8 cellular contexts compared by ENCODE assay signal in genomic region chr19:50432221-50432626, GRCh38. TPM values are rescaled to one million over a fixed set of nuclear protein-coding genes. Genes with fewer than 3 reads are reported as not detected.
A peak's percentile ranks its signal among the peaks of the same experiment; 100 is the strongest.
DNase-seq lines count a peak whose midpoint lies in the region; ATAC-seq, FAIRE-seq and TF ChIP-seq lines count a peak whose summit lies in the region.

No MANE protein-coding gene starts in this region.

- no peaks in the 10 kb centered on the region for H3K36me3 Mint-ChIP-seq in activated T-helper 17 cell treated with anti-CD3 and anti-CD28 coated beads, Interleukin-2, amount 50 U/mL, for 72 hours (ENCODE audit: low read depth)

- 1% methylated on average over 14 to 16 of the region's 27 CpGs for WGBS in tibial nerve, 2 donors

- CTCF ChIA-PET in AG04449 (lab: Yijun Ruan, JAX) = no interaction called here

- H3K4me1 ChIP-seq in keratinocyte (ENCODE audit: control insufficient read depth, extremely low read depth, insufficient read depth, low read length) (peaks cover 9% of the 10 kb centered on the region), tibial nerve (peaks cover 0 to 30% (median 19%) of the 10 kb centered on the region in 4 donors)

- peaks cover 17% of the 10 kb centered on the region for H3K27me3 Mint-ChIP-seq in activated T-helper 17 cell treated with anti-CD3 and anti-CD28 coated beads, Interleukin-2, amount 50 U/mL, for 72 hours

- H3K9me1 ChIP-seq in keratinocyte (ENCODE audit: control insufficient read depth, extremely low read depth, insufficient read depth, low read length) = no peaks in the 10 kb centered on the region

- no peak for DNase-seq in AG04449 (ENCODE audit: low read depth, low spot score)
- no peak for DNase-seq in keratinocyte (ENCODE audit: low read depth, low spot score)
- DNase-seq in tibial nerve (ENCODE audit: low spot score in 2 of 2) = no peak
- DNase-seq in stimulated activated CD8-positive, alpha-beta memory T cell treated with anti-CD3 and anti-CD28 coated beads, Interleukin-4, amount 100 ng/mL, for 48 hours = no peak

- H3K27ac Mint-ChIP-seq in activated T-helper 17 cell treated with anti-CD3 and anti-CD28 coated beads, Interleukin-2, amount 50 U/mL, for 72 hours = no peak overlapping the region

- H4K20me1 ChIP-seq in keratinocyte (ENCODE audit: control insufficient read depth, extremely low read depth, insufficient read depth, low read length) = no peaks in the 10 kb centered on the region

- H3K9me3 Mint-ChIP-seq in activated T-helper 17 cell treated with anti-CD3 and anti-CD28 coated beads, Interleukin-2, amount 50 U/mL, for 72 hours = no peaks in the 10 kb centered on the region

- peak overlapping the region; percentile 76 for H3K4me2 ChIP-seq in keratinocyte (ENCODE audit: control insufficient read depth, extremely low read depth, insufficient read depth, low read depth, low read length)

- H3K79me2 ChIP-seq in keratinocyte (ENCODE audit: control insufficient read depth, insufficient read depth, low read length) = no peaks in the 10 kb centered on the region

- dilution Hi-C loops in keratinocyte (cut with MboI; ENCODE audit: extremely low pct_ligation_motif_present, low sequenced_read_pairs) = no loop called here

- H2AFZ ChIP-seq in keratinocyte (ENCODE audit: control insufficient read depth, low read length) = peak overlapping the region; percentile 62

- peak; percentile 4 for ATAC-seq in GM21619 (IDR thresholded peaks at IDR 0.05; ENCODE audit: unreplicated experiment)
- ATAC-seq in activated T-helper 17 cell treated with anti-CD3 and anti-CD28 coated beads, Interleukin-2, amount 50 U/mL, for 72 hours (replicated peaks) = no peak
- no peak for ATAC-seq in HG02884 (IDR thresholded peaks at IDR 0.05; ENCODE audit: unreplicated experiment)
- no peak for ATAC-seq in HG02763 (IDR thresholded peaks at IDR 0.05; ENCODE audit: unreplicated experiment)

- no peak for TF ChIP-seq CTCF in AG04449 (IDR thresholded peaks at IDR 0.05; ENCODE audit: insufficient read depth, low read length, missing control alignments)
- TF ChIP-seq CTCF in keratinocyte (optimal IDR thresholded peaks at IDR 0.05 in 1 of 3, IDR thresholded peaks at IDR 0.05 in 1 of 3, conservative IDR thresholded peaks at IDR 0.05 in 1 of 3; ENCODE audit: extremely low read depth in 1 of 3, insufficient read depth in 2 of 3, low read length in 3 of 3) = no peak
- TF ChIP-seq CTCF in tibial nerve (IDR thresholded peaks at IDR 0.05) = no peak

- H3K4me3 Mint-ChIP-seq in activated T-helper 17 cell treated with anti-CD3 and anti-CD28 coated beads, Interleukin-2, amount 50 U/mL, for 72 hours = peak overlapping the region; percentile 87

- H3K27me3 ChIP-seq in keratinocyte (ENCODE audit: control insufficient read depth, extremely low read depth, insufficient read depth, low read length) (peaks cover 14% of the 10 kb centered on the region), tibial nerve (peaks cover 0 to 76% of the 10 kb centered on the region in 2 donors)

- H3K9ac ChIP-seq in keratinocyte (ENCODE audit: control insufficient read depth, extremely low read depth, insufficient read depth, low read length) = peak overlapping the region; percentile 33

- peaks cover 3% of the 10 kb centered on the region for H3K4me1 Mint-ChIP-seq in activated T-helper 17 cell treated with anti-CD3 and anti-CD28 coated beads, Interleukin-2, amount 50 U/mL, for 72 hours

- H3K36me3 ChIP-seq in keratinocyte (ENCODE audit: control insufficient read depth in 2 of 2, extremely low read depth in 1 of 2, insufficient read depth in 2 of 2, low read length in 2 of 2) (no peaks in the 10 kb centered on the region), tibial nerve (no peaks in the 10 kb centered on the region)

- no peak overlapping the region for H3K27ac ChIP-seq in keratinocyte (ENCODE audit: control insufficient read depth, insufficient read depth, low read length)
- H3K27ac ChIP-seq in tibial nerve = peak overlapping the region; percentile 14 to 77 (median 64)

- TF ChIP-seq EP300 in tibial nerve (IDR thresholded peaks at IDR 0.05) = no peak

- H3K9me3 ChIP-seq in keratinocyte (ENCODE audit: control insufficient read depth, low read depth, low read length) (no peaks in the 10 kb centered on the region), tibial nerve (no peaks in the 10 kb centered on the region)

- no peak for TF ChIP-seq POLR2A in tibial nerve (IDR thresholded peaks at IDR 0.05)

- POLR2A ChIA-PET in AG04449 (lab: Yijun Ruan, JAX) = no interaction called here

- H3K4me3 ChIP-seq in AG04449 (ENCODE audit: low read depth, low read length) (peak overlapping the region; percentile 68), keratinocyte (ENCODE audit: control insufficient read depth in 2 of 3, extremely low read depth in 1 of 3, insufficient read depth in 2 of 3, low read depth in 1 of 3, low read length in 3 of 3) (peak overlapping the region; percentile 52 to 70 (median 56)), tibial nerve (peak overlapping the region; percentile 42 to 78 (median 64))

- FAIRE-seq in keratinocyte (lab: Jason Lieb, UNC) = no peak

RNA-seq across cellular contexts. Expression of gene MYBPC2, which starts 0.5 kb away (rescaled TPM):
- 1 to 10 TPM in 1 of 2 donors, under 1 TPM in 1; 0.28 to 4.6 TPM for total RNA-seq in activated T-helper 17 cell treated with anti-CD3 and anti-CD28 coated beads, Interleukin-2, amount 50 U/mL, for 72 hours
- 0.01 TPM in 1 of 3 replicates, not detected in the others for polyA plus RNA-seq in keratinocyte
- polyA plus RNA-seq in keratinocyte (2011; ENCODE audit: low read depth) = not detected
- polyA plus RNA-seq in keratinocyte (2011; cell fraction: cytosol; rRNA removed) = not detected in 2 replicates
- not detected in 2 replicates for polyA plus RNA-seq in keratinocyte (2011; cell fraction: nucleus; rRNA removed)
- polyA plus RNA-seq in keratinocyte (2012; ENCODE audit: low replicate concordance) = not detected in 2 replicates
- polyA minus RNA-seq in keratinocyte = not detected in 3 replicates
- not detected for polyA minus RNA-seq in keratinocyte (2011; cell fraction: cytosol; rRNA and poly(A)+ RNA removed)
- not detected in 2 replicates for polyA minus RNA-seq in keratinocyte (2011; cell fraction: nucleus; rRNA and poly(A)+ RNA removed)
- under 1 TPM in 1 of 4 donors, not detected in 3; 0.21 TPM for total RNA-seq in tibial nerve

RNA-seq across cellular contexts. Expression of gene SPIB, which starts 13.5 kb away (rescaled TPM):
- 1 to 10 TPM; 1.9 to 2.4 TPM for total RNA-seq in activated T-helper 17 cell treated with anti-CD3 and anti-CD28 coated beads, Interleukin-2, amount 50 U/mL, for 72 hours
- polyA plus RNA-seq in keratinocyte = 0.10 TPM in 1 of 3 replicates, not detected in the others
- polyA plus RNA-seq in keratinocyte (2011; ENCODE audit: low read depth) = not detected
- polyA plus RNA-seq in keratinocyte (2011; cell fraction: cytosol; rRNA removed) = not detected in 2 replicates
- not detected in 2 replicates for polyA plus RNA-seq in keratinocyte (2011; cell fraction: nucleus; rRNA removed)
- 0.07 TPM in 1 of 2 replicates, not detected in the other for polyA plus RNA-seq in keratinocyte (2012; ENCODE audit: low replicate concordance)
- polyA minus RNA-seq in keratinocyte = not detected in 3 replicates
- not detected for polyA minus RNA-seq in keratinocyte (2011; cell fraction: cytosol; rRNA and poly(A)+ RNA removed)
- polyA minus RNA-seq in keratinocyte (2011; cell fraction: nucleus; rRNA and poly(A)+ RNA removed) = not detected in 2 replicates
- 1 to 10 TPM in 1 of 4 donors, under 1 TPM in 2, not detected in 1; 0.66 to 3.5 (median 0.90) TPM for total RNA-seq in tibial nerve

RNA-seq across cellular contexts. Expression of gene EMC10, which starts 44.1 kb away (rescaled TPM):
- 10 to 100 TPM; 31.3 to 57.8 TPM for total RNA-seq in activated T-helper 17 cell treated with anti-CD3 and anti-CD28 coated beads, Interleukin-2, amount 50 U/mL, for 72 hours
- polyA plus RNA-seq in keratinocyte = 26.7 to 36.9 TPM (median 32.3 TPM) in 3 replicates
- polyA plus RNA-seq in keratinocyte (2011; ENCODE audit: low read depth) = 3.7 TPM
- 14.3 and 30.6 TPM in 2 replicates for polyA plus RNA-seq in keratinocyte (2011; cell fraction: cytosol; rRNA removed)
- polyA plus RNA-seq in keratinocyte (2011; cell fraction: nucleus; rRNA removed) = 35.0 and 40.0 TPM in 2 replicates
- polyA plus RNA-seq in keratinocyte (2012; ENCODE audit: low replicate concordance) = 16.5 and 49.2 TPM in 2 replicates
- polyA minus RNA-seq in keratinocyte = 9.3 to 22.8 TPM (median 9.6 TPM) in 3 replicates
- 52.6 TPM for polyA minus RNA-seq in keratinocyte (2011; cell fraction: cytosol; rRNA and poly(A)+ RNA removed)
- polyA minus RNA-seq in keratinocyte (2011; cell fraction: nucleus; rRNA and poly(A)+ RNA removed) = 23.0 and 29.8 TPM in 2 replicates
- total RNA-seq in tibial nerve = 10 to 100 TPM; 48.5 to 79.4 (median 59.7) TPM

RNA-seq across cellular contexts. Expression of gene GARIN5A, which starts 44.4 kb away (rescaled TPM):
- total RNA-seq in activated T-helper 17 cell treated with anti-CD3 and anti-CD28 coated beads, Interleukin-2, amount 50 U/mL, for 72 hours = 1 to 10 TPM in 1 of 2 donors, under 1 TPM in 1; 0.39 to 1.2 TPM
- polyA plus RNA-seq in keratinocyte = 0.37 to 0.83 TPM (median 0.64 TPM) in 3 replicates
- polyA plus RNA-seq in keratinocyte (2011; ENCODE audit: low read depth) = not detected
- 0.51 and 1.8 TPM in 2 replicates for polyA plus RNA-seq in keratinocyte (2011; cell fraction: cytosol; rRNA removed)
- polyA plus RNA-seq in keratinocyte (2011; cell fraction: nucleus; rRNA removed) = 0.66 and 1.4 TPM in 2 replicates
- polyA plus RNA-seq in keratinocyte (2012; ENCODE audit: low replicate concordance) = 1.0 and 1.9 TPM in 2 replicates
- polyA minus RNA-seq in keratinocyte = 0.23 to 4.1 TPM (median 0.51 TPM) in 3 replicates
- polyA minus RNA-seq in keratinocyte (2011; cell fraction: cytosol; rRNA and poly(A)+ RNA removed) = 2.1 TPM
- 0.42 TPM in 1 of 2 replicates, not detected in the other for polyA minus RNA-seq in keratinocyte (2011; cell fraction: nucleus; rRNA and poly(A)+ RNA removed)
- not detected for total RNA-seq in tibial nerve

RNA-seq across cellular contexts. Expression of gene POLD1, which starts 48.1 kb away (rescaled TPM):
- total RNA-seq in activated T-helper 17 cell treated with anti-CD3 and anti-CD28 coated beads, Interleukin-2, amount 50 U/mL, for 72 hours = 100 to 1,000 TPM; 146 to 202 TPM
- 8.7 to 12.2 TPM (median 10.7 TPM) in 3 replicates for polyA plus RNA-seq in keratinocyte
- polyA plus RNA-seq in keratinocyte (2011; ENCODE audit: low read depth) = 15.2 TPM
- polyA plus RNA-seq in keratinocyte (2011; cell fraction: cytosol; rRNA removed) = 3.7 and 12.7 TPM in 2 replicates
- polyA plus RNA-seq in keratinocyte (2011; cell fraction: nucleus; rRNA removed) = 17.9 and 25.8 TPM in 2 replicates
- polyA plus RNA-seq in keratinocyte (2012; ENCODE audit: low replicate concordance) = 12.0 and 30.2 TPM in 2 replicates
- polyA minus RNA-seq in keratinocyte = 13.6 to 35.0 TPM (median 17.4 TPM) in 3 replicates
- 40.7 TPM for polyA minus RNA-seq in keratinocyte (2011; cell fraction: cytosol; rRNA and poly(A)+ RNA removed)
- 15.3 and 24.7 TPM in 2 replicates for polyA minus RNA-seq in keratinocyte (2011; cell fraction: nucleus; rRNA and poly(A)+ RNA removed)
- total RNA-seq in tibial nerve = 10 to 100 TPM; 10.8 to 28.2 (median 15.5) TPM
